ENCODE assay signal across 27 cellular contexts in the genomic region with DNA sequence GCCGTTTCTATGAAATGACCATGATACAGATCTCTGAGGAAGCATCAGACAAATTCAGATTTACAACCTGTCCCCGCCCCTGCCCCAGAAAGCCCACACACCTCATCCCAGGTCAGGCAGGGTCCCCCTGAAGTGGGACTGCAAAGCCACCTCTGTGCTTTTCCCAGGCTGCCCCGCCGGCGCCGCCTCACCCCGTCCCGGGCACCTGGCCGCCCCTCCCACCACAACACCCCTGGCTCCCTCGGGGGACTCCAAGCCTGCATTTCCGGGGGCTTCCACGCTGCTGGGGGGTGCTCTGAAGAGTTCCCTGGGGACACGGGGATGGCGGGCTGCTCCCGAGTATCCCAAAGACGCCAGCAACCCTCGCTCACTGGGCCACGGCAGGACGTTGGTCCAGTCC. TPM values are rescaled to one million over a fixed set of nuclear protein-coding genes. Genes with fewer than 3 reads are reported as not detected.
A peak's percentile ranks its signal among the peaks of the same experiment; 100 is the strongest.
DNase-seq lines count a peak whose midpoint lies in the region; ATAC-seq, FAIRE-seq and TF ChIP-seq lines count a peak whose summit lies in the region.
"Had no signal": no experiment of that assay in that cellular context is flagged by ENCODE, and none has a peak within 500 bp of the region (broad histone marks: within the 10 kb centered on the region; RNA-seq: fewer than 3 reads in every experiment).

No MANE protein-coding gene starts in this region.

- H4K20me1 ChIP-seq in HepG2 (ENCODE audit: insufficient read depth, low read length) (peaks cover 14% of the 10 kb centered on the region; the same call in 1 of the 2 replicates), BLaER1 (peaks cover 92% of the 10 kb centered on the region), Karpas-422 (ENCODE audit: insufficient read depth, low read depth, low read length) (peaks cover 69% of the 10 kb centered on the region), osteoblast (ENCODE audit: insufficient read depth, low read length) (peaks cover 18% of the 10 kb centered on the region)

- no peak for ATAC-seq in HepG2
- ATAC-seq in right lobe of liver: no peak
- ATAC-seq: A549 had no signal

- 92% methylated on average over 13 of the region's 19 CpGs for WGBS in HepG2 (ENCODE audit: low lambda C conversion rate)
- 73% methylated on average over 2 of the region's 19 CpGs for WGBS in right lobe of liver (ENCODE audit: insufficient coverage, low coverage, low lambda C conversion rate, missing lambda C conversion rate)
- WGBS in prostate gland: 77% methylated on average over 19 of the region's 19 CpGs

- H3K4me1 ChIP-seq in HepG2 (ENCODE audit: insufficient read depth, low read length) (peaks cover 34% of the 10 kb centered on the region), right lobe of liver (peaks cover 0 to 51% (median 20%) of the 10 kb centered on the region in 4 donors), BLaER1 (peaks cover 28% of the 10 kb centered on the region), Karpas-422 (ENCODE audit: low read length) (peaks cover 23% of the 10 kb centered on the region), osteoblast (ENCODE audit: insufficient read depth, low read length) (no peaks in the 10 kb centered on the region), prostate gland (replicated peaks) (no peaks in the 10 kb centered on the region)

- H3K9me3 ChIP-seq in HepG2 (ENCODE audit: low read length): no peaks in the 10 kb centered on the region
- H3K9me3 ChIP-seq in right lobe of liver: no peaks in the 10 kb centered on the region
- no peaks in the 10 kb centered on the region for H3K9me3 ChIP-seq in BLaER1
- H3K9me3 ChIP-seq in Karpas-422 (ENCODE audit: low read length): no peaks in the 10 kb centered on the region
- no peaks in the 10 kb centered on the region for H3K9me3 ChIP-seq in osteoblast (ENCODE audit: low read depth, low read length)
- H3K9me3 ChIP-seq in prostate gland: no peaks in the 10 kb centered on the region
- H3K9me3 ChIP-seq: A549 had no signal

- no peak for TF ChIP-seq EP300 in HepG2 (IDR thresholded peaks at IDR 0.05; ENCODE audit: low read depth in 2 of 2, low read length in 2 of 2)
- no peak for TF ChIP-seq EP300 in HepG2 (CRISPR knock-in tag; IDR thresholded peaks at IDR 0.05; ENCODE audit: borderline replicate concordance)

- H3K79me2 ChIP-seq in HepG2 (ENCODE audit: insufficient read depth, low read length): no peaks in the 10 kb centered on the region
- no peaks in the 10 kb centered on the region for H3K79me2 ChIP-seq in Karpas-422 (ENCODE audit: low read length)
- peaks cover 4% of the 10 kb centered on the region for H3K79me2 ChIP-seq in osteoblast (ENCODE audit: insufficient read depth, low read length)

- H2AFZ ChIP-seq in HepG2 (ENCODE audit: low read length) (no peak overlapping the region), Karpas-422 (ENCODE audit: low read length) (no peak overlapping the region), osteoblast (ENCODE audit: low read length) (no peak overlapping the region)

- no peak for TF ChIP-seq RAD21 in HepG2 (CRISPR knock-in tag; IDR thresholded peaks at IDR 0.05)

- no peak for TF ChIP-seq POLR2A in HepG2 (IDR thresholded peaks at IDR 0.05; ENCODE audit: insufficient read depth in 1 of 2, low read depth in 2 of 2, low read length in 2 of 2)
- TF ChIP-seq POLR2A in right lobe of liver (IDR thresholded peaks at IDR 0.05): no peak
- TF ChIP-seq POLR2A in prostate gland (IDR thresholded peaks at IDR 0.05): no peak

- no peak for TF ChIP-seq CTCF in HepG2 (CRISPR knock-in tag; IDR thresholded peaks at IDR 0.05)
- TF ChIP-seq CTCF in right lobe of liver (IDR thresholded peaks at IDR 0.05): no peak
- TF ChIP-seq CTCF in osteoblast (IDR thresholded peaks at IDR 0.05; ENCODE audit: extremely low read depth, low read depth, low read length): no peak
- no peak for TF ChIP-seq CTCF in prostate gland (IDR thresholded peaks at IDR 0.05)

- POLR2A ChIA-PET in HepG2 (lab: Yijun Ruan, JAX): no interaction called here

- CTCF ChIA-PET in HepG2 (lab: Yijun Ruan, JAX; ENCODE audit: low intra/inter-chr PET ratio, low total read pairs): no interaction called here

- no TSS peak for BruUV-seq in HepG2 (replicated peaks; lab: Mats Ljungman, UMichigan)

- no peak for FAIRE-seq in HepG2 (lab: Jason Lieb, UNC)
- FAIRE-seq: A549, D721Med, GM12891, GM18507, H54 had no signal

- intact Hi-C loops in HepG2 (cut with micrococcal nuclease; ENCODE audit: unreplicated experiment): no loop called here
- intact Hi-C loops in right lobe of liver (cut with DNase I): loop anchor here (10.0 kb wide), 1 partner anchor 65 kb away; no protein-coding TSS in a partner anchor
- intact Hi-C loops in prostate gland (cut with DNase I): loop anchor here (10.0 kb wide), 1 partner anchor 125 kb away; no protein-coding TSS in a partner anchor

- H3K9me2 ChIP-seq in Karpas-422 (replicated peaks; ENCODE audit: insufficient read depth, low read length): no peaks in the 10 kb centered on the region

- H3K36me3 ChIP-seq in HepG2 (replicated peaks in 1 of 2; ENCODE audit: control insufficient read depth in 1 of 2, insufficient read depth in 2 of 2, low read length in 2 of 2) (peaks cover 16 to 43% of the 10 kb centered on the region in 2 experiments; a peak in 4 of 5 replicates), right lobe of liver (no peaks in the 10 kb centered on the region), BLaER1 (peaks cover 93% of the 10 kb centered on the region), Karpas-422 (ENCODE audit: insufficient read depth, low read length) (peaks cover 22% of the 10 kb centered on the region), osteoblast (ENCODE audit: insufficient read depth, low read length) (peaks cover 23% of the 10 kb centered on the region), prostate gland (no peaks in the 10 kb centered on the region)

- H3K27me3 ChIP-seq in HepG2 (ENCODE audit: control insufficient read depth in 1 of 2, insufficient read depth in 2 of 2, low read length in 2 of 2): no peaks in the 10 kb centered on the region
- H3K27me3 ChIP-seq in right lobe of liver: no peaks in the 10 kb centered on the region
- H3K27me3 ChIP-seq in BLaER1: no peaks in the 10 kb centered on the region
- no peaks in the 10 kb centered on the region for H3K27me3 ChIP-seq in Karpas-422 (ENCODE audit: low read length)
- H3K27me3 ChIP-seq in osteoblast (ENCODE audit: insufficient read depth, low read length): no peaks in the 10 kb centered on the region
- no peaks in the 10 kb centered on the region for H3K27me3 ChIP-seq in prostate gland (replicated peaks; ENCODE audit: insufficient read depth)

- in situ Hi-C loops in HepG2 (cut with HindIII; ENCODE audit: extremely low pct_ligation_motif_present, low pct_unique_long_range_greater_than_20kb): loop anchor here (5.0 kb wide), 1 partner anchor 107 kb away; no protein-coding TSS in a partner anchor

- no peak overlapping the region for H3K4me2 ChIP-seq in HepG2 (ENCODE audit: low read depth, low read length)
- H3K4me2 ChIP-seq in BLaER1: peak overlapping the region; percentile 83
- peak overlapping the region; percentile 56 for H3K4me2 ChIP-seq in Karpas-422 (ENCODE audit: low read depth, low read length, poor library complexity, severe bottlenecking)
- no peak overlapping the region for H3K4me2 ChIP-seq in osteoblast (ENCODE audit: insufficient read depth, low read length)
- H3K4me2 ChIP-seq: A549 had no signal

- H3K9ac ChIP-seq in HepG2 (ENCODE audit: insufficient read depth, low read depth, low read length): no peak overlapping the region
- H3K9ac ChIP-seq in BLaER1: peak overlapping the region; percentile 18; the same call in 1 of the 2 replicates
- H3K9ac ChIP-seq in Karpas-422 (ENCODE audit: low read length): no peak overlapping the region

- H3K4me3 ChIP-seq in HepG2 (replicated peaks in 1 of 3; ENCODE audit: insufficient read depth in 1 of 3, low read depth in 2 of 3, low read length in 3 of 3) (no peak overlapping the region), right lobe of liver (no peak overlapping the region), BLaER1 (no peak overlapping the region), Karpas-422 (ENCODE audit: low read length) (peak overlapping the region; percentile 33; the same call in 1 of the 2 replicates), osteoblast (ENCODE audit: insufficient read depth, low read length) (no peak overlapping the region), prostate gland (no peak overlapping the region)
- H3K4me3 ChIP-seq: A549 had no signal

- no peak overlapping the region for H3K27ac ChIP-seq in HepG2 (ENCODE audit: extremely low read length, insufficient read depth, low read length)
- H3K27ac ChIP-seq in right lobe of liver: no peak overlapping the region
- no peak overlapping the region for H3K27ac ChIP-seq in BLaER1
- H3K27ac ChIP-seq in Karpas-422 (ENCODE audit: low read length): peak overlapping the region; percentile 25; the same call in 1 of the 2 replicates
- H3K27ac ChIP-seq in osteoblast (ENCODE audit: low read depth, low read length): no peak overlapping the region
- no peak overlapping the region for H3K27ac ChIP-seq in prostate gland
- H3K27ac ChIP-seq: A549 had no signal

- no peak for DNase-seq in HepG2 (ENCODE audit: low spot score)
- no peak for DNase-seq in right lobe of liver
- no peak for DNase-seq in Karpas-422
- DNase-seq in osteoblast (ENCODE audit: insufficient read length, low spot score, missing footprints): peak; percentile 58
- no peak for DNase-seq in activated CD4-positive, alpha-beta T cell treated with anti-CD3 and anti-CD28 coated beads, Interleukin-2, amount 50 U/mL, for 48 hours
- DNase-seq in prostate gland (ENCODE audit: low spot score): no peak
- DNase-seq in DMS 273 treated with DMSO at 0.1 percent for 48 hours (lab: John Stamatoyannopoulos, UW): no peak
- DNase-seq: 8988T; ACHN; AML-193; CD4-positive, alpha-beta T cell; CD8-positive, alpha-beta memory T cell; DMS53; DMS79 treated with DMSO at 0.1 percent for 48 hours; GF-D8; GOT3; HCEC 1CT had no signal

RNA-seq across cellular contexts. Expression of a gene that starts 23.2 kb away (rescaled TPM):
- total RNA-seq in HepG2 (2016; rRNA removed; fragmentation: Illumina TruSeq; extraction: Trizol) (0.13 TPM in 1 of 2 replicates, not detected in the other), right lobe of liver (under 1 TPM in 4 of 6 experiments, not detected in 2; 0.31 to 0.90 (median 0.41) TPM), osteoblast (under 0.01 TPM in 1 of 2 replicates, not detected in the other), prostate gland (under 1 TPM; 0.68 TPM)
- not detected in 2 replicates for total RNA-seq in HepG2 (2016; cell fraction: cytosol; rRNA removed; fragmentation: Illumina TruSeq; extraction: Trizol; ENCODE audit: low read depth)
- total RNA-seq in HepG2 (2016; cell fraction: insoluble cytoplasmic fraction; rRNA removed; fragmentation: Illumina TruSeq; extraction: Trizol): not detected in 2 replicates
- total RNA-seq in HepG2 (2016; cell fraction: membrane; rRNA removed; fragmentation: Illumina TruSeq; extraction: Trizol): 0.15 TPM in 1 of 2 replicates, not detected in the other
- not detected in 2 replicates for total RNA-seq in HepG2 (2016; cell fraction: nucleus; rRNA removed; fragmentation: Illumina TruSeq; extraction: Trizol)
- 0.09 TPM in 2 replicates for polyA plus RNA-seq in HepG2 (2011; rRNA removed)
- 0.11 TPM in 1 of 2 replicates, not detected in the other for polyA plus RNA-seq in HepG2 (2011; cell fraction: cytosol; rRNA removed)
- 1.3 and 1.6 TPM in 2 replicates for polyA plus RNA-seq in HepG2 (2011; cell fraction: nucleus; rRNA removed)
- 0.60 and 0.79 TPM in 2 replicates for polyA plus RNA-seq in HepG2 (2012)
- polyA plus RNA-seq in HepG2 (2016; cell fraction: cytosol; fragmentation: Illumina TruSeq; extraction: Trizol; ENCODE audit: low read depth): 0.18 and 0.26 TPM in 2 replicates
- 0.16 and 0.24 TPM in 2 replicates for polyA plus RNA-seq in HepG2 (2016; cell fraction: insoluble cytoplasmic fraction; fragmentation: Illumina TruSeq; extraction: Trizol; ENCODE audit: low read depth)
- 0.22 and 0.28 TPM in 2 replicates for polyA plus RNA-seq in HepG2 (2016; cell fraction: membrane; fragmentation: Illumina TruSeq; extraction: Trizol; ENCODE audit: low read depth)
- polyA plus RNA-seq in HepG2 (2016; cell fraction: nucleus; fragmentation: Illumina TruSeq; extraction: Trizol; ENCODE audit: insufficient read depth, low read depth): 1.4 and 1.5 TPM in 2 replicates
- 0.42 TPM in 1 of 2 replicates, not detected in the other for polyA minus RNA-seq in HepG2 (2011; rRNA and poly(A)+ RNA removed; ENCODE audit: low replicate concordance)
- not detected in 2 replicates for polyA minus RNA-seq in HepG2 (2011; cell fraction: cytosol; rRNA and poly(A)+ RNA removed)
- 0.26 and 0.50 TPM in 2 replicates for polyA minus RNA-seq in HepG2 (2011; cell fraction: nucleus; rRNA and poly(A)+ RNA removed)
- not detected in 2 replicates for total RNA-seq in Karpas-422 (2014; rRNA removed; shearing (Covaris generic); ENCODE audit: low replicate concordance)
- total RNA-seq: Daoy, G401 had no signal
- polyA plus RNA-seq: A549; BJ; CD14-positive monocyte; CD8-positive, alpha-beta memory T cell had no signal

RNA-seq across cellular contexts. Expression of a gene that starts 33.3 kb away (rescaled TPM):
- not detected in 2 replicates for total RNA-seq in HepG2 (2016; rRNA removed; fragmentation: Illumina TruSeq; extraction: Trizol)
- not detected in 2 replicates for total RNA-seq in HepG2 (2016; cell fraction: cytosol; rRNA removed; fragmentation: Illumina TruSeq; extraction: Trizol; ENCODE audit: low read depth)
- total RNA-seq in HepG2 (2016; cell fraction: insoluble cytoplasmic fraction; rRNA removed; fragmentation: Illumina TruSeq; extraction: Trizol): not detected in 2 replicates
- not detected in 2 replicates for total RNA-seq in HepG2 (2016; cell fraction: membrane; rRNA removed; fragmentation: Illumina TruSeq; extraction: Trizol)
- total RNA-seq in HepG2 (2016; cell fraction: nucleus; rRNA removed; fragmentation: Illumina TruSeq; extraction: Trizol): not detected in 2 replicates
- polyA plus RNA-seq in HepG2 (2011; rRNA removed): not detected in 2 replicates
- polyA plus RNA-seq in HepG2 (2011; cell fraction: cytosol; rRNA removed): not detected in 2 replicates
- polyA plus RNA-seq in HepG2 (2011; cell fraction: nucleus; rRNA removed): not detected in 2 replicates
- polyA plus RNA-seq in HepG2 (2012): not detected in 2 replicates
- polyA plus RNA-seq in HepG2 (2016; cell fraction: cytosol; fragmentation: Illumina TruSeq; extraction: Trizol; ENCODE audit: low read depth): not detected in 2 replicates
- polyA plus RNA-seq in HepG2 (2016; cell fraction: insoluble cytoplasmic fraction; fragmentation: Illumina TruSeq; extraction: Trizol; ENCODE audit: low read depth): not detected in 2 replicates
- not detected in 2 replicates for polyA plus RNA-seq in HepG2 (2016; cell fraction: membrane; fragmentation: Illumina TruSeq; extraction: Trizol; ENCODE audit: low read depth)
- not detected in 2 replicates for polyA plus RNA-seq in HepG2 (2016; cell fraction: nucleus; fragmentation: Illumina TruSeq; extraction: Trizol; ENCODE audit: insufficient read depth, low read depth)
- not detected in 2 replicates for polyA minus RNA-seq in HepG2 (2011; rRNA and poly(A)+ RNA removed; ENCODE audit: low replicate concordance)
- polyA minus RNA-seq in HepG2 (2011; cell fraction: cytosol; rRNA and poly(A)+ RNA removed): not detected in 2 replicates
- polyA minus RNA-seq in HepG2 (2011; cell fraction: nucleus; rRNA and poly(A)+ RNA removed): not detected in 2 replicates
- total RNA-seq in right lobe of liver: not detected
- not detected in 2 replicates for total RNA-seq in Karpas-422 (2014; rRNA removed; shearing (Covaris generic); ENCODE audit: low replicate concordance)
- not detected in 2 replicates for total RNA-seq in osteoblast
- total RNA-seq in prostate gland: not detected
- total RNA-seq: CD4-positive, alpha-beta T cell; CD8-positive, alpha-beta memory T cell; Daoy; G401 had no signal
- polyA plus RNA-seq: A549; BJ; CD14-positive monocyte; CD8-positive, alpha-beta memory T cell had no signal

RNA-seq across cellular contexts. Expression of a gene that starts 34.7 kb away (rescaled TPM):
- total RNA-seq in HepG2 (2016; rRNA removed; fragmentation: Illumina TruSeq; extraction: Trizol): 18.2 and 29.6 TPM in 2 replicates
- 52.0 and 58.7 TPM in 2 replicates for total RNA-seq in HepG2 (2016; cell fraction: cytosol; rRNA removed; fragmentation: Illumina TruSeq; extraction: Trizol; ENCODE audit: low read depth)
- 20.8 and 32.8 TPM in 2 replicates for total RNA-seq in HepG2 (2016; cell fraction: insoluble cytoplasmic fraction; rRNA removed; fragmentation: Illumina TruSeq; extraction: Trizol)
- total RNA-seq in HepG2 (2016; cell fraction: membrane; rRNA removed; fragmentation: Illumina TruSeq; extraction: Trizol): 63.0 and 70.8 TPM in 2 replicates
- total RNA-seq in HepG2 (2016; cell fraction: nucleus; rRNA removed; fragmentation: Illumina TruSeq; extraction: Trizol): 23.5 and 24.2 TPM in 2 replicates
- polyA plus RNA-seq in HepG2 (2011; rRNA removed): 22.3 and 31.6 TPM in 2 replicates
- 18.7 and 21.9 TPM in 2 replicates for polyA plus RNA-seq in HepG2 (2011; cell fraction: cytosol; rRNA removed)
- 48.8 and 50.2 TPM in 2 replicates for polyA plus RNA-seq in HepG2 (2011; cell fraction: nucleus; rRNA removed)
- 24.8 and 28.9 TPM in 2 replicates for polyA plus RNA-seq in HepG2 (2012)
- 54.2 and 64.1 TPM in 2 replicates for polyA plus RNA-seq in HepG2 (2016; cell fraction: cytosol; fragmentation: Illumina TruSeq; extraction: Trizol; ENCODE audit: low read depth)
- 20.0 and 24.6 TPM in 2 replicates for polyA plus RNA-seq in HepG2 (2016; cell fraction: insoluble cytoplasmic fraction; fragmentation: Illumina TruSeq; extraction: Trizol; ENCODE audit: low read depth)
- polyA plus RNA-seq in HepG2 (2016; cell fraction: membrane; fragmentation: Illumina TruSeq; extraction: Trizol; ENCODE audit: low read depth): 53.8 and 73.1 TPM in 2 replicates
- 41.0 and 44.0 TPM in 2 replicates for polyA plus RNA-seq in HepG2 (2016; cell fraction: nucleus; fragmentation: Illumina TruSeq; extraction: Trizol; ENCODE audit: insufficient read depth, low read depth)
- 25.5 and 31.1 TPM in 2 replicates for polyA minus RNA-seq in HepG2 (2011; rRNA and poly(A)+ RNA removed; ENCODE audit: low replicate concordance)
- polyA minus RNA-seq in HepG2 (2011; cell fraction: cytosol; rRNA and poly(A)+ RNA removed): 12.7 and 21.4 TPM in 2 replicates
- polyA minus RNA-seq in HepG2 (2011; cell fraction: nucleus; rRNA and poly(A)+ RNA removed): 27.7 and 32.9 TPM in 2 replicates
- 10 to 100 TPM; 11.3 to 17.9 (median 14.0) TPM for total RNA-seq in right lobe of liver
- total RNA-seq in Karpas-422 (2014; rRNA removed; shearing (Covaris generic); ENCODE audit: low replicate concordance): 35.9 and 57.3 TPM in 2 replicates
- total RNA-seq in osteoblast: 38.0 and 44.2 TPM in 2 replicates
- 100 to 1,000 TPM in 1 of 2 donors, 10 to 100 TPM in 1; 53.5 to 102 TPM for total RNA-seq in prostate gland

RNA-seq across cellular contexts. Expression of a gene that starts 35.3 kb away (rescaled TPM):
- total RNA-seq in HepG2 (2016; rRNA removed; fragmentation: Illumina TruSeq; extraction: Trizol): 2.7 and 5.6 TPM in 2 replicates
- 0.71 and 1.1 TPM in 2 replicates for total RNA-seq in HepG2 (2016; cell fraction: cytosol; rRNA removed; fragmentation: Illumina TruSeq; extraction: Trizol; ENCODE audit: low read depth)
- total RNA-seq in HepG2 (2016; cell fraction: insoluble cytoplasmic fraction; rRNA removed; fragmentation: Illumina TruSeq; extraction: Trizol): 2.5 and 6.4 TPM in 2 replicates
- 2.9 and 3.2 TPM in 2 replicates for total RNA-seq in HepG2 (2016; cell fraction: membrane; rRNA removed; fragmentation: Illumina TruSeq; extraction: Trizol)
- 6.8 and 8.5 TPM in 2 replicates for total RNA-seq in HepG2 (2016; cell fraction: nucleus; rRNA removed; fragmentation: Illumina TruSeq; extraction: Trizol)
- polyA plus RNA-seq in HepG2 (2011; rRNA removed): 17.1 and 20.9 TPM in 2 replicates
- 13.5 and 14.1 TPM in 2 replicates for polyA plus RNA-seq in HepG2 (2011; cell fraction: cytosol; rRNA removed)
- polyA plus RNA-seq in HepG2 (2011; cell fraction: nucleus; rRNA removed): 42.7 and 42.8 TPM in 2 replicates
- polyA plus RNA-seq in HepG2 (2012): 20.6 and 20.8 TPM in 2 replicates
- polyA plus RNA-seq in HepG2 (2016; cell fraction: cytosol; fragmentation: Illumina TruSeq; extraction: Trizol; ENCODE audit: low read depth): 1.3 and 1.4 TPM in 2 replicates
- polyA plus RNA-seq in HepG2 (2016; cell fraction: insoluble cytoplasmic fraction; fragmentation: Illumina TruSeq; extraction: Trizol; ENCODE audit: low read depth): 3.6 and 3.8 TPM in 2 replicates
- 2.4 and 2.9 TPM in 2 replicates for polyA plus RNA-seq in HepG2 (2016; cell fraction: membrane; fragmentation: Illumina TruSeq; extraction: Trizol; ENCODE audit: low read depth)
- 21.0 and 22.8 TPM in 2 replicates for polyA plus RNA-seq in HepG2 (2016; cell fraction: nucleus; fragmentation: Illumina TruSeq; extraction: Trizol; ENCODE audit: insufficient read depth, low read depth)
- 5.4 and 7.9 TPM in 2 replicates for polyA minus RNA-seq in HepG2 (2011; rRNA and poly(A)+ RNA removed; ENCODE audit: low replicate concordance)
- 1.9 and 3.8 TPM in 2 replicates for polyA minus RNA-seq in HepG2 (2011; cell fraction: cytosol; rRNA and poly(A)+ RNA removed)
- 11.6 and 13.4 TPM in 2 replicates for polyA minus RNA-seq in HepG2 (2011; cell fraction: nucleus; rRNA and poly(A)+ RNA removed)
- total RNA-seq in right lobe of liver: 10 to 100 TPM in 3 of 6 experiments, 1 to 10 TPM in 3; 6.9 to 15.5 (median 10.5) TPM
- total RNA-seq in Karpas-422 (2014; rRNA removed; shearing (Covaris generic); ENCODE audit: low replicate concordance): 25.4 and 32.8 TPM in 2 replicates
- 17.4 and 21.2 TPM in 2 replicates for total RNA-seq in osteoblast
- total RNA-seq in prostate gland: 10 to 100 TPM; 66.0 to 70.9 TPM

RNA-seq across cellular contexts. Expression of a gene that starts 35.5 kb away (rescaled TPM):
- total RNA-seq in HepG2 (2016; rRNA removed; fragmentation: Illumina TruSeq; extraction: Trizol): 0.21 and 0.46 TPM in 2 replicates
- total RNA-seq in HepG2 (2016; cell fraction: cytosol; rRNA removed; fragmentation: Illumina TruSeq; extraction: Trizol; ENCODE audit: low read depth): 0.09 TPM in 1 of 2 replicates, not detected in the other
- 0.52 TPM in 1 of 2 replicates, not detected in the other for total RNA-seq in HepG2 (2016; cell fraction: insoluble cytoplasmic fraction; rRNA removed; fragmentation: Illumina TruSeq; extraction: Trizol)
- total RNA-seq in HepG2 (2016; cell fraction: membrane; rRNA removed; fragmentation: Illumina TruSeq; extraction: Trizol): 0.25 and 0.52 TPM in 2 replicates
- total RNA-seq in HepG2 (2016; cell fraction: nucleus; rRNA removed; fragmentation: Illumina TruSeq; extraction: Trizol): 0.65 and 0.72 TPM in 2 replicates
- polyA plus RNA-seq in HepG2 (2011; rRNA removed): 0.68 and 0.71 TPM in 2 replicates
- polyA plus RNA-seq in HepG2 (2011; cell fraction: cytosol; rRNA removed): 0.19 and 0.67 TPM in 2 replicates
- 1.8 and 3.5 TPM in 2 replicates for polyA plus RNA-seq in HepG2 (2011; cell fraction: nucleus; rRNA removed)
- 0.37 and 0.71 TPM in 2 replicates for polyA plus RNA-seq in HepG2 (2012)
- 0.06 and 0.12 TPM in 2 replicates for polyA plus RNA-seq in HepG2 (2016; cell fraction: cytosol; fragmentation: Illumina TruSeq; extraction: Trizol; ENCODE audit: low read depth)
- polyA plus RNA-seq in HepG2 (2016; cell fraction: insoluble cytoplasmic fraction; fragmentation: Illumina TruSeq; extraction: Trizol; ENCODE audit: low read depth): 0.70 and 0.90 TPM in 2 replicates
- polyA plus RNA-seq in HepG2 (2016; cell fraction: membrane; fragmentation: Illumina TruSeq; extraction: Trizol; ENCODE audit: low read depth): 0.11 and 0.40 TPM in 2 replicates
- polyA plus RNA-seq in HepG2 (2016; cell fraction: nucleus; fragmentation: Illumina TruSeq; extraction: Trizol; ENCODE audit: insufficient read depth, low read depth): 3.1 and 3.6 TPM in 2 replicates
- 0.62 TPM in 1 of 2 replicates, not detected in the other for polyA minus RNA-seq in HepG2 (2011; rRNA and poly(A)+ RNA removed; ENCODE audit: low replicate concordance)
- polyA minus RNA-seq in HepG2 (2011; cell fraction: cytosol; rRNA and poly(A)+ RNA removed): 0.40 TPM in 1 of 2 replicates, not detected in the other
- 0.26 and 0.75 TPM in 2 replicates for polyA minus RNA-seq in HepG2 (2011; cell fraction: nucleus; rRNA and poly(A)+ RNA removed)
- total RNA-seq in right lobe of liver: 100 to 1,000 TPM in 2 of 6 experiments, 10 to 100 TPM in 4; 59.4 to 162 (median 80.7) TPM
- 0.04 TPM in 1 of 2 replicates, not detected in the other for total RNA-seq in Karpas-422 (2014; rRNA removed; shearing (Covaris generic); ENCODE audit: low replicate concordance)
- total RNA-seq in osteoblast: not detected in 2 replicates
- under 1 TPM in 1 of 2 donors, not detected in 1; 0.34 TPM for total RNA-seq in prostate gland
- total RNA-seq: CD4-positive, alpha-beta T cell; CD8-positive, alpha-beta memory T cell; Daoy; G401 had no signal
- polyA plus RNA-seq: BJ; CD8-positive, alpha-beta memory T cell had no signal

Comparison
In these comparisons a context has a peak if more than half of its experiments do, and no peak if none do; other contexts are left out.
1. H3K4me2 ChIP-seq: peak in BLaER1 (single experiment) and Karpas-422 (single experiment); none in HepG2 (single experiment) and osteoblast (single experiment).